ENCODE assay signal across 21 cellular contexts in genomic region chr2:31440764-31441163, GRCh38. TPM values are rescaled to one million over a fixed set of nuclear protein-coding genes. Genes with fewer than 3 reads are reported as not detected.
A peak's percentile ranks its signal among the peaks of the same experiment; 100 is the strongest.
DNase-seq lines count a peak whose midpoint lies in the region; ATAC-seq lines count a peak whose summit lies in the region.
"Had no signal": no experiment of that assay in that cellular context is flagged by ENCODE, and none has a peak within 500 bp of the region (broad histone marks: within the 10 kb centered on the region; RNA-seq: fewer than 3 reads in every experiment).

No MANE protein-coding gene starts in this region.

- DNase-seq in EH (ENCODE audit: low read depth) (peak; percentile 91), NCI-H524 (lab: John Stamatoyannopoulos, UW) (peak; percentile 30 to 88), epithelial cell of prostate (ENCODE audit: low read depth, low spot score) (peak; percentile 84), skeletal muscle cell (ENCODE audit: low read depth) (peak; percentile 73), putamen (ENCODE audit: low spot score) (no peak)
- no peak for DNase-seq in activated CD8-positive, alpha-beta memory T cell treated with anti-CD3 and anti-CD28 coated beads, Interleukin-2, amount 10 ng/mL, durations not matched to agents 7 days and 5 days
- DNase-seq: activated CD4-positive, alpha-beta T cell treated with anti-CD3 and anti-CD28 coated beads for 36 hours; activated naive CD8-positive, alpha-beta T cell treated with anti-CD3 and anti-CD28 coated beads, Interleukin-2, amount 50 U/mL, for 24 hours; activated T-cell treated with anti-CD3 and anti-CD28 coated beads, Interleukin-2, amount 50 U/mL, for 24 hours; CD4-positive, alpha-beta memory T cell; GF-D8; kidney glomerular epithelial cell; NCI-H2029; NCI-H82; psoas muscle; stimulated activated CD4-positive, alpha-beta T cell treated with anti-CD3 and anti-CD28 coated beads, Interleukin-2, amount 100 ng/mL, for 24 hours; stimulated activated CD8-positive, alpha-beta memory T cell treated with anti-CD3 and anti-CD28 coated beads, Interleukin-4, amount 100 ng/mL, for 48 hours; transverse colon had no signal

- no peak for ATAC-seq in activated CD8-positive, alpha-beta memory T cell treated with anti-CD3 and anti-CD28 coated beads, Interleukin-2, amount 10 ng/mL, durations not matched to agents 7 days and 5 days
- no peak for ATAC-seq in stimulated activated memory B cell treated with anti-CD40 and anti-IgM and Interleukin-4, amounts not matched to agents 10 μg/mL and 1 μg/mL and 100 μg/mL, for 72 hours
- ATAC-seq: activated CD4-positive, alpha-beta T cell treated with anti-CD3 and anti-CD28 coated beads for 36 hours; activated naive CD8-positive, alpha-beta T cell treated with anti-CD3 and anti-CD28 coated beads, Interleukin-2, amount 50 U/mL, for 24 hours; Right ventricle myocardium inferior had no signal

- H3K4me1 Mint-ChIP-seq in activated CD8-positive, alpha-beta memory T cell treated with anti-CD3 and anti-CD28 coated beads, Interleukin-2, amount 10 ng/mL, durations not matched to agents 7 days and 5 days, result no peaks in the 10 kb centered on the region
- no peaks in the 10 kb centered on the region for H3K4me1 Mint-ChIP-seq in stimulated activated memory B cell treated with anti-CD40 and anti-IgM and Interleukin-4, amounts not matched to agents 10 μg/mL and 1 μg/mL and 100 μg/mL, for 72 hours
- H3K4me1 Mint-ChIP-seq: activated CD4-positive, alpha-beta T cell treated with anti-CD3 and anti-CD28 coated beads for 36 hours; activated naive CD8-positive, alpha-beta T cell treated with anti-CD3 and anti-CD28 coated beads, Interleukin-2, amount 50 U/mL, for 24 hours; CD4-positive, alpha-beta memory T cell had no signal

- no peak overlapping the region for H3K27ac ChIP-seq in epithelial cell of prostate
- H3K27ac ChIP-seq: psoas muscle, transverse colon had no signal

- CTCF ChIA-PET in activated CD8-positive, alpha-beta memory T cell treated with anti-CD3 and anti-CD28 coated beads, Interleukin-2, amount 10 ng/mL, durations not matched to agents 7 days and 5 days (lab: Charles Lee), result no interaction called here

- peaks cover 5% of the 10 kb centered on the region for H3K9me3 Mint-ChIP-seq in activated CD8-positive, alpha-beta memory T cell treated with anti-CD3 and anti-CD28 coated beads, Interleukin-2, amount 10 ng/mL, durations not matched to agents 7 days and 5 days (ENCODE audit: low read depth)
- peaks cover 11% of the 10 kb centered on the region for H3K9me3 Mint-ChIP-seq in stimulated activated memory B cell treated with anti-CD40 and anti-IgM and Interleukin-4, amounts not matched to agents 10 μg/mL and 1 μg/mL and 100 μg/mL, for 72 hours

- H3K36me3 Mint-ChIP-seq in activated CD8-positive, alpha-beta memory T cell treated with anti-CD3 and anti-CD28 coated beads, Interleukin-2, amount 10 ng/mL, durations not matched to agents 7 days and 5 days, result no peaks in the 10 kb centered on the region
- no peaks in the 10 kb centered on the region for H3K36me3 Mint-ChIP-seq in stimulated activated memory B cell treated with anti-CD40 and anti-IgM and Interleukin-4, amounts not matched to agents 10 μg/mL and 1 μg/mL and 100 μg/mL, for 72 hours
- H3K36me3 Mint-ChIP-seq: CD4-positive, alpha-beta memory T cell had no signal

- no peak overlapping the region for H3K4me3 ChIP-seq in skeletal muscle cell (ENCODE audit: low read depth, low read length)
- H3K4me3 ChIP-seq: psoas muscle, transverse colon had no signal

- peaks cover 14% of the 10 kb centered on the region for H3K27me3 Mint-ChIP-seq in activated CD8-positive, alpha-beta memory T cell treated with anti-CD3 and anti-CD28 coated beads, Interleukin-2, amount 10 ng/mL, durations not matched to agents 7 days and 5 days
- peaks cover 11% of the 10 kb centered on the region for H3K27me3 Mint-ChIP-seq in stimulated activated memory B cell treated with anti-CD40 and anti-IgM and Interleukin-4, amounts not matched to agents 10 μg/mL and 1 μg/mL and 100 μg/mL, for 72 hours

- no peak overlapping the region for H3K27ac Mint-ChIP-seq in activated CD8-positive, alpha-beta memory T cell treated with anti-CD3 and anti-CD28 coated beads, Interleukin-2, amount 10 ng/mL, durations not matched to agents 7 days and 5 days
- no peak overlapping the region for H3K27ac Mint-ChIP-seq in stimulated activated memory B cell treated with anti-CD40 and anti-IgM and Interleukin-4, amounts not matched to agents 10 μg/mL and 1 μg/mL and 100 μg/mL, for 72 hours
- H3K27ac Mint-ChIP-seq: activated CD4-positive, alpha-beta T cell treated with anti-CD3 and anti-CD28 coated beads for 36 hours; activated naive CD8-positive, alpha-beta T cell treated with anti-CD3 and anti-CD28 coated beads, Interleukin-2, amount 50 U/mL, for 24 hours; activated T-cell treated with anti-CD3 and anti-CD28 coated beads, Interleukin-2, amount 50 U/mL, for 24 hours; CD4-positive, alpha-beta memory T cell had no signal

- no peak overlapping the region for H3K4me3 Mint-ChIP-seq in activated CD8-positive, alpha-beta memory T cell treated with anti-CD3 and anti-CD28 coated beads, Interleukin-2, amount 10 ng/mL, durations not matched to agents 7 days and 5 days
- no peak overlapping the region for H3K4me3 Mint-ChIP-seq in stimulated activated memory B cell treated with anti-CD40 and anti-IgM and Interleukin-4, amounts not matched to agents 10 μg/mL and 1 μg/mL and 100 μg/mL, for 72 hours
- H3K4me3 Mint-ChIP-seq: activated CD4-positive, alpha-beta T cell treated with anti-CD3 and anti-CD28 coated beads for 36 hours; activated naive CD8-positive, alpha-beta T cell treated with anti-CD3 and anti-CD28 coated beads, Interleukin-2, amount 50 U/mL, for 24 hours; activated T-cell treated with anti-CD3 and anti-CD28 coated beads, Interleukin-2, amount 50 U/mL, for 24 hours; CD4-positive, alpha-beta memory T cell had no signal

RNA-seq across cellular contexts. Expression of gene XDH, which starts 26.2 kb away (rescaled TPM):
- under 1 TPM in 1 of 2 experiments, not detected in 1; 0.41 TPM for total RNA-seq in activated CD8-positive, alpha-beta memory T cell treated with anti-CD3 and anti-CD28 coated beads, Interleukin-2, amount 10 ng/mL, durations not matched to agents 7 days and 5 days
- total RNA-seq: CD4-positive, alpha-beta memory T cell; dermis microvascular lymphatic vessel endothelial cell; Right ventricle myocardium inferior had no signal

Comparison
In these comparisons a context has a peak if more than half of its experiments do, and no peak if none do; other contexts are left out.
1. DNase-seq: peak in EH (single experiment), NCI-H524 (2 of 2), epithelial cell of prostate (single experiment) and skeletal muscle cell (single experiment); none in putamen (single experiment) and activated CD8-positive, alpha-beta memory T cell treated with anti-CD3 and anti-CD28 coated beads, Interleukin-2, amount 10 ng/mL, durations not matched to agents 7 days and 5 days (single experiment).